In the genomic region with DNA sequence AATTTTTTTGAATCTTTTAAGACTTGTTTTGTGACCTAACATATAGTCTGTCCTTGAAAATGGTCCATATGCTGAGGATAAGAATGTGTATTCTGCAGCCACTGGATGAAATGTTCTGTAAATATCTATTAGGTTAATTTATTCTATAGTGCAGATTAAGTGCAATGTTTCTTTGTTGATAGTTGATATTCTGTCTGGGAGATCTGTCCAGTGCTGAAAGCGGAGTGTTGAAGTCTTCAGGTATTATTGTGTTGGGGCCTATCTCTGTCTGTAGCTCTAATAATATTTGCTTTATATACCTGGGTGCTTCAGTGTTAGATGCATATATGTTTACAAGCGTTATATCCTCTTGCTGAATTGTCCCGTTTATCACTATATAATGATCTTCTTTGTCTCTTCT, we compare ENCODE assay signal across 30 cellular contexts.
"Had no signal": no experiment of that assay in that cellular context is flagged by ENCODE, and none has a peak within 500 bp of the region (broad histone marks: within the 10 kb centered on the region; RNA-seq: fewer than 3 reads in every experiment).

No MANE protein-coding gene starts in this region.

- DNase-seq: activated CD4-positive, alpha-beta memory T cell treated with anti-CD3 and anti-CD28 coated beads, Interleukin-2, amount 10 ng/mL, durations not matched to agents 7 days and 5 days; activated CD4-positive, alpha-beta T cell treated with anti-CD3 and anti-CD28 coated beads for 4 hours; activated CD4-positive, alpha-beta T cell treated with anti-CD3 and anti-CD28 coated beads, Interleukin-2, amount 10 ng/mL, durations not matched to agents 7 days and 5 days; activated CD4-positive, alpha-beta T cell treated with anti-CD3 and anti-CD28 coated beads, Interleukin-2, amount 50 U/mL, for 4 hours; activated CD4-positive, CD25-positive, alpha-beta regulatory T cell; activated CD4-positive, CD25-positive, alpha-beta regulatory T cell treated with anti-CD3 and anti-CD28 coated beads, Interleukin-2, amount 50 U/mL, for 72 hours; activated CD8-positive, alpha-beta memory T cell treated with anti-CD3 and anti-CD28 coated beads, Interleukin-2, amount 50 U/mL, for 48 hours; activated gamma-delta T cell; activated naive CD4-positive, alpha-beta T cell; activated naive CD4-positive, alpha-beta T cell treated with anti-CD3 and anti-CD28 coated beads, Interleukin-2, amount 10 ng/mL, durations not matched to agents 7 days and 5 days; activated naive CD8-positive, alpha-beta T cell treated with anti-CD3 and anti-CD28 coated beads, Interleukin-2, amount 10 ng/mL, durations not matched to agents 7 days and 5 days; activated T-cell treated with anti-CD3 and anti-CD28 coated beads for 4 hours; activated T-cell treated with anti-CD3 and anti-CD28 coated beads, Interleukin-2, amount 50 U/mL, for 24 hours; activated T-cell treated with anti-CD3 and anti-CD28 coated beads, Interleukin-2, amount 50 U/mL, for 72 hours; central memory CD4-positive, alpha-beta T cell; cerebellar nuclear complex; colonic mucosa; effector memory CD4-positive, alpha-beta T cell; endodermal cell; foreskin fibroblast; head of caudate nucleus; T-helper 17 cell; T1000 had no signal

- H3K4me1 Mint-ChIP-seq: activated CD4-positive, alpha-beta memory T cell treated with anti-CD3 and anti-CD28 coated beads, Interleukin-2, amount 10 ng/mL, durations not matched to agents 7 days and 5 days; activated CD4-positive, alpha-beta T cell treated with anti-CD3 and anti-CD28 coated beads, Interleukin-2, amount 10 ng/mL, durations not matched to agents 7 days and 5 days; activated naive CD4-positive, alpha-beta T cell treated with anti-CD3 and anti-CD28 coated beads, Interleukin-2, amount 10 ng/mL, durations not matched to agents 7 days and 5 days; activated naive CD8-positive, alpha-beta T cell treated with anti-CD3 and anti-CD28 coated beads, Interleukin-2, amount 10 ng/mL, durations not matched to agents 7 days and 5 days; brain; endodermal cell had no signal

- FAIRE-seq: frontal cortex had no signal

- H3K36me3 Mint-ChIP-seq: activated naive CD4-positive, alpha-beta T cell treated with anti-CD3 and anti-CD28 coated beads, Interleukin-2, amount 50 U/mL, for 72 hours; brain had no signal

- ATAC-seq: activated naive CD4-positive, alpha-beta T cell treated with anti-CD3 and anti-CD28 coated beads, Interleukin-2, amount 50 U/mL, for 72 hours; activated T-cell treated with anti-CD3 and anti-CD28 coated beads, Interleukin-2, amount 50 U/mL, for 72 hours; T-helper 17 cell had no signal

- H3K36me3 ChIP-seq: ascending aorta, breast epithelium, colonic mucosa had no signal

- H3K4me3 Mint-ChIP-seq: activated CD4-positive, alpha-beta memory T cell treated with anti-CD3 and anti-CD28 coated beads, Interleukin-2, amount 10 ng/mL, durations not matched to agents 7 days and 5 days; activated CD4-positive, alpha-beta T cell treated with anti-CD3 and anti-CD28 coated beads, Interleukin-2, amount 10 ng/mL, durations not matched to agents 7 days and 5 days; activated naive CD4-positive, alpha-beta T cell treated with anti-CD3 and anti-CD28 coated beads, Interleukin-2, amount 10 ng/mL, durations not matched to agents 7 days and 5 days; activated naive CD8-positive, alpha-beta T cell treated with anti-CD3 and anti-CD28 coated beads, Interleukin-2, amount 10 ng/mL, durations not matched to agents 7 days and 5 days; activated T-cell treated with anti-CD3 and anti-CD28 coated beads, Interleukin-2, amount 50 U/mL, for 24 hours; activated T-cell treated with anti-CD3 and anti-CD28 coated beads, Interleukin-2, amount 50 U/mL, for 72 hours; brain; endodermal cell; T-helper 17 cell; T-helper 2 cell treated with Interferon-gamma antibody and Interleukin-4, amounts not matched to agents 5 μg/mL and 100 μg/mL, for 36 hours had no signal

- H3K4me1 ChIP-seq: ascending aorta, breast epithelium, colonic mucosa had no signal

- H3K9me3 ChIP-seq: ascending aorta, breast epithelium, colonic mucosa had no signal

- H3K9me3 Mint-ChIP-seq: activated CD4-positive, alpha-beta T cell treated with anti-CD3 and anti-CD28 coated beads, Interleukin-2, amount 10 ng/mL, durations not matched to agents 7 days and 5 days; activated naive CD4-positive, alpha-beta T cell treated with anti-CD3 and anti-CD28 coated beads, Interleukin-2, amount 50 U/mL, for 72 hours; activated T-cell treated with anti-CD3 and anti-CD28 coated beads, Interleukin-2, amount 50 U/mL, for 24 hours had no signal

- H3K27me3 ChIP-seq: ascending aorta, breast epithelium, cardiac muscle cell, colonic mucosa had no signal

- H3K4me3 ChIP-seq: ascending aorta, breast epithelium, cardiac muscle cell, colonic mucosa had no signal

- H3K27ac ChIP-seq: ascending aorta, breast epithelium, cardiac muscle cell, colonic mucosa had no signal

- H3K27ac Mint-ChIP-seq: activated CD4-positive, alpha-beta memory T cell treated with anti-CD3 and anti-CD28 coated beads, Interleukin-2, amount 10 ng/mL, durations not matched to agents 7 days and 5 days; activated CD4-positive, alpha-beta T cell treated with anti-CD3 and anti-CD28 coated beads, Interleukin-2, amount 10 ng/mL, durations not matched to agents 7 days and 5 days; activated naive CD4-positive, alpha-beta T cell treated with anti-CD3 and anti-CD28 coated beads, Interleukin-2, amount 10 ng/mL, durations not matched to agents 7 days and 5 days; activated naive CD8-positive, alpha-beta T cell treated with anti-CD3 and anti-CD28 coated beads, Interleukin-2, amount 10 ng/mL, durations not matched to agents 7 days and 5 days; activated T-cell treated with anti-CD3 and anti-CD28 coated beads, Interleukin-2, amount 50 U/mL, for 24 hours; activated T-cell treated with anti-CD3 and anti-CD28 coated beads, Interleukin-2, amount 50 U/mL, for 72 hours; brain; endodermal cell; T-helper 2 cell treated with Interferon-gamma antibody and Interleukin-4, amounts not matched to agents 5 μg/mL and 100 μg/mL, for 36 hours had no signal
